Comparison of ENCODE assay signal across 8 cellular contexts in genomic region chr20:36173451-36173933, GRCh38. TPM values are rescaled to one million over a fixed set of nuclear protein-coding genes. Genes with fewer than 3 reads are reported as not detected.
DNase-seq lines count a peak whose midpoint lies in the region; ATAC-seq and TF ChIP-seq lines count a peak whose summit lies in the region.

No MANE protein-coding gene starts in this region.

- H3K27ac Mint-ChIP-seq in glutamatergic neuron (ENCODE audit: unreplicated experiment): peak overlapping the region; percentile 79

- peaks cover 4% of the 10 kb centered on the region for H3K27me3 Mint-ChIP-seq in glutamatergic neuron (ENCODE audit: unreplicated experiment)

- H3K9me3 Mint-ChIP-seq in glutamatergic neuron (ENCODE audit: unreplicated experiment): peaks cover 6% of the 10 kb centered on the region

- H3K4me3 Mint-ChIP-seq in glutamatergic neuron (ENCODE audit: unreplicated experiment): peak overlapping the region; percentile 40

- ATAC-seq in activated CD4-positive, CD25-positive, alpha-beta regulatory T cell treated with anti-CD3 and anti-CD28 coated beads, Interleukin-2, amount 50 U/mL, for 24 hours: no peak
- ATAC-seq in HG02798 (IDR thresholded peaks at IDR 0.05; ENCODE audit: poor library complexity, unreplicated experiment): no peak

- DNase-seq in NCI-H748 (lab: John Stamatoyannopoulos, UW; ENCODE audit: unreplicated experiment) (peak; percentile 47), NCI-H748 treated with DMSO at 0.1 percent for 48 hours (lab: John Stamatoyannopoulos, UW) (no peak), NT2/D1 (ENCODE audit: low read depth, low spot score) (no peak), glutamatergic neuron (peak; percentile 76), posterior cingulate gyrus (peak in 7 of 10 donors; percentile 36 to 91 (median 59)), DMS153 treated with DMSO at 0.1 percent for 48 hours (lab: John Stamatoyannopoulos, UW; ENCODE audit: unreplicated experiment) (no peak)

- intact Hi-C loops in posterior cingulate gyrus (cut with DNase I): no loop called here

- peaks cover 32% of the 10 kb centered on the region for H3K36me3 ChIP-seq in NT2/D1 (ENCODE audit: insufficient read depth, insufficient read length, low read length)

- H3K4me1 Mint-ChIP-seq in glutamatergic neuron (ENCODE audit: low read depth, unreplicated experiment): peaks cover 31% of the 10 kb centered on the region

- peaks cover 7% of the 10 kb centered on the region for H3K4me1 ChIP-seq in NT2/D1 (ENCODE audit: insufficient read depth, insufficient read length)

- peak overlapping the region; percentile 44 for H3K9ac ChIP-seq in NT2/D1 (ENCODE audit: insufficient read length, low read depth)

- no peak for TF ChIP-seq CTCF in glutamatergic neuron (IDR thresholded peaks at IDR 0.05; ENCODE audit: partially characterized antibody, unreplicated experiment)

- no peaks in the 10 kb centered on the region for H3K36me3 Mint-ChIP-seq in glutamatergic neuron (ENCODE audit: unreplicated experiment)

- H3K4me3 ChIP-seq in NT2/D1 (ENCODE audit: insufficient read length, low read depth): no peak overlapping the region

- H3K9me3 ChIP-seq in NT2/D1 (ENCODE audit: insufficient read depth, low read length): no peaks in the 10 kb centered on the region

- no peaks in the 10 kb centered on the region for H3K27me3 ChIP-seq in NT2/D1 (ENCODE audit: insufficient read depth, insufficient read length)

RNA-seq across cellular contexts. Expression of gene EPB41L1, which starts 19.0 kb away (rescaled TPM):
- total RNA-seq in glutamatergic neuron (ENCODE audit: unreplicated experiment): 54.1 TPM

Comparison
In these comparisons a context has a peak if more than half of its experiments do, and no peak if none do; other contexts are left out.
1. DNase-seq: peak in NCI-H748 (single experiment), glutamatergic neuron (single experiment) and posterior cingulate gyrus (7 of 10); none in NCI-H748 treated with DMSO at 0.1 percent for 48 hours (single experiment), NT2/D1 (single experiment) and DMS153 treated with DMSO at 0.1 percent for 48 hours (single experiment).